ENCODE assay signal across 9 cellular contexts in the genomic region with DNA sequence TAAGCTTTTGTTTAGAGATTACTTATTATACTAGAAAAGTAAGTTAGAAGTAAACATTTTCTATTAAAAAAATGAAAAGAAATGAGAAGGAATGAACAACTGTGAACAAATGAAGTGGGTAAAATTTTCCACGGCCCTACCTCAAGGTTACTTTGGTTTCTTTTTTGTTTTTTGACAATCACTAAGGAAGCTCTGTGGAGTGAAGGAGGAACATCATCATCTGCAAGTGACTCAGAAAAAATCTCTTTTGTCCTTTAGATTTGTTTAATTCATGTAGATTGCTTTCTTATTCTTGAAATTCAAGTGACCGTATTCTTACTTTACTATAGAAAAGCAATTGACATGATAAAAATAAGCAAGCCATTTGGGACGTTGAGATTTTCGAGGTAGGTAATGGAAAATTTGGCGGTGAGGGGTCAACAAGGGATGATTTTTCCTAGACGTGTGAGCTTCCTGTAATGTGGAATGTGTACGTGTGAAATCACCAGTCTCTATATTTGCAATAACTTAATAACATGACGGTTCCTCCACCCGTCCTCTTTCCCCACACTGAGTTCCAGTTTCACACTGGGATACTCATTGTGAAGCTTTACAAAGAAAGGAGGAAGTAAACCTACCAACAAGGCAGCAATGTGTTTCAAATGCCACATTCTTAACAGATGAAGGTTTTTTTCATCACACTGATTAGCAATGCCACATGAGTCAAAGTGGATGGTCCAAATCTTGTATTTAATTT.
DNase-seq lines count a peak whose midpoint lies in the region; ATAC-seq and TF ChIP-seq lines count a peak whose summit lies in the region.
"Had no signal": no experiment of that assay in that cellular context is flagged by ENCODE, and none has a peak within 500 bp of the region (broad histone marks: within the 10 kb centered on the region; RNA-seq: fewer than 3 reads in every experiment).

No MANE protein-coding gene starts in this region.

- H3K9ac ChIP-seq in mesenchymal stem cell (ENCODE audit: low read length), result no peak overlapping the region

- no peaks in the 10 kb centered on the region for H3K79me1 ChIP-seq in mesenchymal stem cell (replicated peaks; ENCODE audit: low read length, poor library complexity, severe bottlenecking)

- ATAC-seq in HG03460 (IDR thresholded peaks at IDR 0.05; ENCODE audit: unreplicated experiment), result peak; percentile 76

- no peak overlapping the region for H2AFZ ChIP-seq in mesenchymal stem cell (ENCODE audit: low read depth, low read length)

- H3K4me3 ChIP-seq in GM12865 (ENCODE audit: low read depth, low read length) (no peak overlapping the region), mesenchymal stem cell (ENCODE audit: insufficient read depth in 1 of 2, low read depth in 1 of 2, low read length in 2 of 2) (no peak overlapping the region)
- H3K4me3 ChIP-seq: pancreas had no signal

- H3K27ac Mint-ChIP-seq in activated naive CD8-positive, alpha-beta T cell treated with anti-CD3 and anti-CD28 coated beads for 36 hours, result peak overlapping the region; percentile 31

- no peak overlapping the region for H2BK15ac ChIP-seq in mesenchymal stem cell (ENCODE audit: low read depth, poor library complexity, severe bottlenecking)

- DNase-seq in GM12865 (ENCODE audit: low read depth) (peak; percentile 39), GM20000 (ENCODE audit: low spot score) (peak; percentile 49), HPDE6-E6E7 (ENCODE audit: extremely low spot score) (no peak), mesenchymal stem cell (no peak), HuH-7.5 (ENCODE audit: low spot score) (no peak)
- DNase-seq in activated naive CD8-positive, alpha-beta T cell treated with anti-CD3 and anti-CD28 coated beads for 36 hours, result no peak
- no peak for DNase-seq in activated effector memory CD4-positive, alpha-beta T cell treated with anti-CD3 and anti-CD28 coated beads, Interleukin-2, amount 50 U/mL, for 16 hours
- DNase-seq: pancreas had no signal

- H3K4ac ChIP-seq in mesenchymal stem cell (ENCODE audit: low read depth in 1 of 2, low read length in 2 of 2), result no peak overlapping the region

- H4K8ac ChIP-seq in mesenchymal stem cell (ENCODE audit: low read length), result no peak overlapping the region

- H3K4me2 ChIP-seq in mesenchymal stem cell (ENCODE audit: low read length, poor library complexity, severe bottlenecking), result no peak overlapping the region

- H3K4me1 ChIP-seq in mesenchymal stem cell (ENCODE audit: control insufficient read depth, insufficient read depth, low read depth, low read length), result no peaks in the 10 kb centered on the region
- H3K4me1 ChIP-seq: pancreas had no signal

- H4K91ac ChIP-seq in mesenchymal stem cell (ENCODE audit: low read length), result no peak overlapping the region

- no peak overlapping the region for H3K23ac ChIP-seq in mesenchymal stem cell (ENCODE audit: low read length in 2 of 2)

- peaks cover 2% of the 10 kb centered on the region for H3K36me3 Mint-ChIP-seq in activated naive CD8-positive, alpha-beta T cell treated with anti-CD3 and anti-CD28 coated beads for 36 hours

- peaks cover 4% of the 10 kb centered on the region for H3K27me3 Mint-ChIP-seq in activated naive CD8-positive, alpha-beta T cell treated with anti-CD3 and anti-CD28 coated beads for 36 hours

- H3K4me1 Mint-ChIP-seq in activated naive CD8-positive, alpha-beta T cell treated with anti-CD3 and anti-CD28 coated beads for 36 hours, result peaks cover 14% of the 10 kb centered on the region

- no peak overlapping the region for H2BK120ac ChIP-seq in mesenchymal stem cell (ENCODE audit: low read depth, low read length)

- H3K9me3 Mint-ChIP-seq in activated naive CD8-positive, alpha-beta T cell treated with anti-CD3 and anti-CD28 coated beads for 36 hours, result no peaks in the 10 kb centered on the region

- H3K14ac ChIP-seq in mesenchymal stem cell (ENCODE audit: low read length in 2 of 2), result no peak overlapping the region

- H3K36me3 ChIP-seq in mesenchymal stem cell (ENCODE audit: control insufficient read depth in 1 of 2, insufficient read depth in 2 of 2, low read depth in 1 of 2, low read length in 2 of 2), result no peaks in the 10 kb centered on the region
- H3K36me3 ChIP-seq: pancreas had no signal

- WGBS in mesenchymal stem cell, result 77% methylated on average over 6 of the region's 9 CpGs

- no peak overlapping the region for H2BK5ac ChIP-seq in mesenchymal stem cell (ENCODE audit: low read depth, low read length, poor library complexity, severe bottlenecking)

- peak overlapping the region; percentile 7 for H3K4me3 Mint-ChIP-seq in activated naive CD8-positive, alpha-beta T cell treated with anti-CD3 and anti-CD28 coated beads for 36 hours

- TF ChIP-seq CTCF in GM12865 (IDR thresholded peaks at IDR 0.05; ENCODE audit: insufficient read depth, low read depth, low read length, missing control alignments) (no peak), GM20000 (IDR thresholded peaks at IDR 0.05; ENCODE audit: extremely low read depth, missing control alignments) (no peak)

- no peak overlapping the region for H3K27ac ChIP-seq in mesenchymal stem cell (ENCODE audit: low read length, poor library complexity, severe bottlenecking)
- H3K27ac ChIP-seq: pancreas had no signal

- H2BK12ac ChIP-seq in mesenchymal stem cell (ENCODE audit: low read length in 2 of 2), result no peak overlapping the region

- no peak overlapping the region for H2AK5ac ChIP-seq in mesenchymal stem cell (ENCODE audit: low read length, severe bottlenecking)

- H3K9me3 ChIP-seq in mesenchymal stem cell (ENCODE audit: control insufficient read depth, low read length), result no peaks in the 10 kb centered on the region
- H3K9me3 ChIP-seq: pancreas had no signal

- H3K18ac ChIP-seq in mesenchymal stem cell (ENCODE audit: low read depth in 1 of 2, low read length in 2 of 2), result no peak overlapping the region

- H3K27me3 ChIP-seq in mesenchymal stem cell (ENCODE audit: control insufficient read depth in 1 of 2, insufficient read depth in 1 of 2, low read length in 2 of 2), result peaks cover 0 to 8% of the 10 kb centered on the region in 2 experiments
- H3K27me3 ChIP-seq: pancreas had no signal

Comparison
In these comparisons a context has a peak if more than half of its experiments do, and no peak if none do; other contexts are left out.
1. DNase-seq: peak in GM12865 (single experiment) and GM20000 (single experiment); none in activated naive CD8-positive, alpha-beta T cell treated with anti-CD3 and anti-CD28 coated beads for 36 hours (single experiment), HPDE6-E6E7 (single experiment), mesenchymal stem cell (single experiment), activated effector memory CD4-positive, alpha-beta T cell treated with anti-CD3 and anti-CD28 coated beads, Interleukin-2, amount 50 U/mL, for 16 hours (single experiment) and HuH-7.5 (single experiment).